ENCODE assay signal across 18 cellular contexts in the genomic region with DNA sequence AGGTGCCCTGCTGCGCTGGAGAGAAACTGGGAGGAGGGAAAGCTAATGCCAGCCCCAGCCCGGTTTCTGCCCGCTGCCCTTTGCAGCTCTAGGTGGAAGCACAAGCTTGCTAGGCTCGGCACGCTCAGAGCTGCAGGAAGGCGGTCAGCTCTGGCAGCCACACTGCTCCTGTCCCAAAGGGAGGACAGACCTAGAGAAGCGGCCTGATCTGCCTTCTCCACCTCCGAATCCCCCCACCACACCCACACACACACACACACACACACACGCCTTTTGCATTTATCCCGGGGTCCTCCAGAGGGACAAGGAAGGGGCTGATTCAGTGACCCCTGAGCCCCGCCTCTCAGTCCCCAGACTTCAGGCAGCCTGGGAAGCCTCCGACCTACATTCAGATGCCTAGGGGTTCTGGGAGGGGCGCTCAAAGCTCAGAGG.
DNase-seq lines count a peak whose midpoint lies in the region; ATAC-seq, FAIRE-seq and TF ChIP-seq lines count a peak whose summit lies in the region.
"Had no signal": no experiment of that assay in that cellular context is flagged by ENCODE, and none has a peak within 500 bp of the region (broad histone marks: within the 10 kb centered on the region; RNA-seq: fewer than 3 reads in every experiment).

No MANE protein-coding gene starts in this region.

- CTCF ChIA-PET in A549 (lab: Yijun Ruan, JAX) (interaction anchor here (0.7 to 7.9 kb wide), 32 partner anchors 9 to 1901 kb away, joined by 3 to 47 read pairs (median 6); partner anchors contain the start of gene SOX9), Panc1 (lab: Charles Lee) (interaction anchor here (0.5 to 1.6 kb wide), 4 partner anchors 18 to 384 kb away, joined by 3 to 6 read pairs (median 4); no protein-coding TSS in a partner anchor)

- no peak overlapping the region for H4K91ac ChIP-seq in neuronal stem cell (ENCODE audit: low read depth, low read length, poor library complexity)

- H3K9me3 ChIP-seq in A549: peaks cover 22% of the 10 kb centered on the region
- H3K9me3 ChIP-seq in Panc1 (ENCODE audit: control insufficient read depth, insufficient read depth, low read depth, low read length): no peaks in the 10 kb centered on the region; the same call in 1 of the 2 replicates
- H3K9me3 ChIP-seq in hepatocyte (ENCODE audit: low read depth): no peaks in the 10 kb centered on the region
- peaks cover 0 to 3% of the 10 kb centered on the region in 2 donors for H3K9me3 ChIP-seq in neuronal stem cell (replicated peaks in 1 of 2; ENCODE audit: control insufficient read depth in 2 of 2, insufficient read depth in 1 of 2, low read depth in 1 of 2, low read length in 2 of 2)
- no peaks in the 10 kb centered on the region for H3K9me3 ChIP-seq in WERI-Rb-1 (ENCODE audit: severe bottlenecking)
- H3K9me3 ChIP-seq: suprapubic skin had no signal

- ATAC-seq in A549 (no peak), Panc1 (peak; percentile 35; the same call in 1 of the 2 replicates)
- ATAC-seq: activated T-helper 17 cell treated with anti-CD3 and anti-CD28 coated beads, Interleukin-2, amount 50 U/mL, for 72 hours; esophagus mucosa had no signal

- H3K9ac ChIP-seq in neuronal stem cell (ENCODE audit: low read depth, low read length, poor library complexity): no peak overlapping the region

- POLR2A ChIA-PET in A549 (lab: Yijun Ruan, JAX) (interaction anchor here (0.6 to 1.9 kb wide), 2 partner anchors 418 to 1395 kb away, joined by 3 to 10 read pairs; partner anchors contain the start of gene SOX9), Panc1 (lab: Charles Lee) (interaction anchor here (0.5 to 0.7 kb wide), 3 partner anchors 52 to 417 kb away, joined by 3 to 8 read pairs (median 6); no protein-coding TSS in a partner anchor)

- peaks cover 76% of the 10 kb centered on the region for H3K79me2 ChIP-seq in hepatocyte

- no peak overlapping the region for H2AK5ac ChIP-seq in neuronal stem cell (ENCODE audit: low read depth, low read length)

- H3K4me1 ChIP-seq in A549 (peaks cover 25% of the 10 kb centered on the region), Panc1 (ENCODE audit: control insufficient read depth, insufficient read depth, low read length) (peaks cover 80% of the 10 kb centered on the region), hepatocyte (ENCODE audit: insufficient read depth) (peaks cover 14% of the 10 kb centered on the region), neuronal stem cell (ENCODE audit: control insufficient read depth in 2 of 2, insufficient read depth in 1 of 2, low read depth in 1 of 2, low read length in 2 of 2) (peaks cover 10 to 15% of the 10 kb centered on the region in 2 donors)

- no peak overlapping the region for H2AFZ ChIP-seq in hepatocyte
- H2AFZ ChIP-seq in neuronal stem cell (ENCODE audit: low read length): peak overlapping the region; percentile 94

- no peak overlapping the region for H3K4me3 ChIP-seq in A549
- H3K4me3 ChIP-seq in Panc1 (ENCODE audit: low read depth in 2 of 2, low read length in 2 of 2): peak overlapping the region in 1 of 2 experiments; percentile 39; a peak in 2 of 4 replicates
- no peak overlapping the region for H3K4me3 ChIP-seq in hepatocyte
- no peak overlapping the region for H3K4me3 ChIP-seq in neuronal stem cell (ENCODE audit: low read length in 2 of 2)
- no peak overlapping the region for H3K4me3 ChIP-seq in WERI-Rb-1 (ENCODE audit: low read depth, low read length)
- H3K4me3 ChIP-seq: suprapubic skin had no signal

- peak overlapping the region; percentile 96 for H3K18ac ChIP-seq in neuronal stem cell (ENCODE audit: low read length)

- 87% methylated on average over 13 of the region's 13 CpGs for WGBS in A549 (ENCODE audit: missing lambda C conversion rate)
- 85% methylated on average over 13 of the region's 13 CpGs for WGBS in hepatocyte (ENCODE audit: low lambda C conversion rate, missing lambda C conversion rate)
- WGBS in neuronal stem cell (ENCODE audit: extremely low coverage in 2 of 2, insufficient read length in 2 of 2, insufficient replicate concordance in 1 of 2), 2 donors: no CpG with 5 or more reads among the region's 13 CpGs

- H4K8ac ChIP-seq in neuronal stem cell (ENCODE audit: low read depth, low read length): no peak overlapping the region

- TF ChIP-seq CTCF in A549 (IDR thresholded peaks at IDR 0.05) (no peak), Panc1 (IDR thresholded peaks at IDR 0.05) (no peak), hepatocyte (IDR thresholded peaks at IDR 0.05; ENCODE audit: poor library complexity) (no peak), WERI-Rb-1 (IDR thresholded peaks at IDR 0.05; ENCODE audit: low read depth, low read length) (no peak)

- H3K4ac ChIP-seq in neuronal stem cell (ENCODE audit: low read length): no peak overlapping the region

- no peak for DNase-seq in A549 (ENCODE audit: low read depth in 1 of 2, low spot score in 1 of 2)
- no peak for DNase-seq in Panc1 (ENCODE audit: low read depth, low spot score)
- DNase-seq in hepatocyte (ENCODE audit: low spot score): no peak
- no peak for DNase-seq in neuronal stem cell (ENCODE audit: low spot score)
- no peak for DNase-seq in WERI-Rb-1
- no peak for DNase-seq in NCI-H345 (lab: John Stamatoyannopoulos, UW)
- no peak for DNase-seq in pons (ENCODE audit: low spot score)
- DNase-seq in activated CD8-positive, alpha-beta memory T cell treated with anti-CD3 and anti-CD28 coated beads, Interleukin-2, amount 50 U/mL, for 4 hours: no peak
- DNase-seq: CD4-positive, alpha-beta memory T cell; cortex of kidney; naive B cell; NCI-H187 treated with DMSO at 0.1 percent for 48 hours; stimulated activated CD4-positive, alpha-beta T cell treated with anti-CD3 and anti-CD28 coated beads, Interleukin-2, amount 100 ng/mL, for 24 hours had no signal

- intact Hi-C loops in Panc1 (cut with micrococcal nuclease; ENCODE audit: unreplicated experiment): loop anchor here (10.0 kb wide), 1 partner anchor 1064 kb away; no protein-coding TSS in a partner anchor

- no peaks in the 10 kb centered on the region for H3K36me3 ChIP-seq in Panc1 (ENCODE audit: control insufficient read depth, insufficient read depth, low read length)
- no peaks in the 10 kb centered on the region for H3K36me3 ChIP-seq in hepatocyte (replicated peaks; ENCODE audit: insufficient read depth, low read depth)
- H3K36me3 ChIP-seq in neuronal stem cell (replicated peaks in 1 of 2; ENCODE audit: control insufficient read depth in 2 of 2, insufficient read depth in 2 of 2, low read length in 2 of 2): no peaks in the 10 kb centered on the region
- H3K36me3 ChIP-seq in WERI-Rb-1: no peaks in the 10 kb centered on the region
- H3K36me3 ChIP-seq: suprapubic skin had no signal

- BruUV-seq in Panc1 (replicated peaks; lab: Mats Ljungman, UMichigan): no TSS peak

- H2BK12ac ChIP-seq in neuronal stem cell (ENCODE audit: low read length): no peak overlapping the region

- in situ Hi-C loops in Panc1 (cut with HindIII; ENCODE audit: low pct_unique_long_range_greater_than_20kb, low sequenced_read_pairs): no loop called here

- H2BK5ac ChIP-seq in neuronal stem cell (ENCODE audit: low read length): peak overlapping the region; percentile 49

- no peak overlapping the region for H2BK120ac ChIP-seq in neuronal stem cell (ENCODE audit: low read depth, low read length)

- peak overlapping the region; percentile 28 for H2BK15ac ChIP-seq in neuronal stem cell (ENCODE audit: low read length)

- no peak for TF ChIP-seq POLR2A in A549 (IDR thresholded peaks at IDR 0.05; ENCODE audit: low read length)

- H3K9me2 ChIP-seq in hepatocyte (replicated peaks; ENCODE audit: insufficient read depth): no peaks in the 10 kb centered on the region

- H3K27ac ChIP-seq in A549: peak overlapping the region; percentile 82 to 87; a peak in 5 of 6 replicates
- peak overlapping the region; percentile 81 for H3K27ac ChIP-seq in Panc1 (ENCODE audit: low read length)
- H3K27ac ChIP-seq in hepatocyte: no peak overlapping the region
- H3K27ac ChIP-seq in neuronal stem cell (replicated peaks; ENCODE audit: low read length): peak overlapping the region; percentile 40
- no peak overlapping the region for H3K27ac ChIP-seq in WERI-Rb-1
- H3K27ac ChIP-seq: suprapubic skin had no signal

- H3K23ac ChIP-seq in neuronal stem cell (ENCODE audit: low read depth, low read length, poor library complexity): no peak overlapping the region

- FAIRE-seq in A549 (lab: Jason Lieb, UNC): no peak
- FAIRE-seq: H54, RCC 7860 had no signal

- no peak overlapping the region for H3K14ac ChIP-seq in neuronal stem cell (ENCODE audit: low read length)

- peaks cover 5% of the 10 kb centered on the region for H3K79me1 ChIP-seq in neuronal stem cell (ENCODE audit: low read depth, low read length)

- TF ChIP-seq EP300 in A549 (IDR thresholded peaks at IDR 0.05): no peak

- no peaks in the 10 kb centered on the region for H3K27me3 ChIP-seq in Panc1 (ENCODE audit: control insufficient read depth, insufficient read depth, low read length)
- no peaks in the 10 kb centered on the region for H3K27me3 ChIP-seq in hepatocyte
- H3K27me3 ChIP-seq in neuronal stem cell (ENCODE audit: control insufficient read depth in 3 of 3, insufficient read depth in 3 of 3, low read depth in 1 of 3, low read length in 3 of 3): peaks cover 0 to 3% (median 0%) of the 10 kb centered on the region in 3 experiments
- H3K27me3 ChIP-seq in WERI-Rb-1 (ENCODE audit: insufficient read depth, low read depth, severe bottlenecking): peaks cover 9% of the 10 kb centered on the region
- H3K27me3 ChIP-seq: suprapubic skin had no signal

- no peak for TF ChIP-seq RAD21 in A549 (conservative IDR thresholded peaks at IDR 0.05 in 1 of 2, IDR thresholded peaks at IDR 0.05 in 1 of 2)

- no peaks in the 10 kb centered on the region for H4K20me1 ChIP-seq in hepatocyte (ENCODE audit: insufficient read depth, poor library complexity, severe bottlenecking)

- no peak overlapping the region for H3K4me2 ChIP-seq in A549
- peak overlapping the region; percentile 78 for H3K4me2 ChIP-seq in hepatocyte
- H3K4me2 ChIP-seq in neuronal stem cell (ENCODE audit: insufficient read depth, low read length, poor library complexity, severe bottlenecking): peak overlapping the region; percentile 28

TF ChIP-seq in A549, 52 proteins besides CTCF, POLR2A, EP300 and RAD21 (continues in another document):
- TF ChIP-seq ZSCAN20 (CRISPR knock-in tag; IDR thresholded peaks at IDR 0.05) (no peak), FOSL2 (IDR thresholded peaks at IDR 0.05) (no peak), FOSL2 (CRISPR knock-in tag; IDR thresholded peaks at IDR 0.05) (no peak), HOXA7 (CRISPR knock-in tag; IDR thresholded peaks at IDR 0.05) (no peak), CBX2 (IDR thresholded peaks at IDR 0.05; ENCODE audit: borderline replicate concordance, low read depth) (no peak), JUNB (IDR thresholded peaks at IDR 0.05) (no peak), EHF (CRISPR knock-in tag; IDR thresholded peaks at IDR 0.05) (no peak), CHD4 (IDR thresholded peaks at IDR 0.05; ENCODE audit: borderline replicate concordance) (no peak)
- TF ChIP-seq, protein P1, sequence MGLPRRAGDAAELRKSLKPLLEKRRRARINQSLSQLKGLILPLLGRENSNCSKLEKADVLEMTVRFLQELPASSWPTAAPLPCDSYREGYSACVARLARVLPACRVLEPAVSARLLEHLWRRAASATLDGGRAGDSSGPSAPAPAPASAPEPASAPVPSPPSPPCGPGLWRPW (IDR thresholded peaks at IDR 0.05): no peak

Comparison
In these comparisons a context has a peak if more than half of its experiments do, and no peak if none do; other contexts are left out.
1. H3K27ac ChIP-seq: peak in A549 (2 of 2), Panc1 (single experiment) and neuronal stem cell (single experiment); none in hepatocyte (single experiment) and WERI-Rb-1 (single experiment).